Comparison of ENCODE assay signal across 8 cellular contexts in the genomic region with DNA sequence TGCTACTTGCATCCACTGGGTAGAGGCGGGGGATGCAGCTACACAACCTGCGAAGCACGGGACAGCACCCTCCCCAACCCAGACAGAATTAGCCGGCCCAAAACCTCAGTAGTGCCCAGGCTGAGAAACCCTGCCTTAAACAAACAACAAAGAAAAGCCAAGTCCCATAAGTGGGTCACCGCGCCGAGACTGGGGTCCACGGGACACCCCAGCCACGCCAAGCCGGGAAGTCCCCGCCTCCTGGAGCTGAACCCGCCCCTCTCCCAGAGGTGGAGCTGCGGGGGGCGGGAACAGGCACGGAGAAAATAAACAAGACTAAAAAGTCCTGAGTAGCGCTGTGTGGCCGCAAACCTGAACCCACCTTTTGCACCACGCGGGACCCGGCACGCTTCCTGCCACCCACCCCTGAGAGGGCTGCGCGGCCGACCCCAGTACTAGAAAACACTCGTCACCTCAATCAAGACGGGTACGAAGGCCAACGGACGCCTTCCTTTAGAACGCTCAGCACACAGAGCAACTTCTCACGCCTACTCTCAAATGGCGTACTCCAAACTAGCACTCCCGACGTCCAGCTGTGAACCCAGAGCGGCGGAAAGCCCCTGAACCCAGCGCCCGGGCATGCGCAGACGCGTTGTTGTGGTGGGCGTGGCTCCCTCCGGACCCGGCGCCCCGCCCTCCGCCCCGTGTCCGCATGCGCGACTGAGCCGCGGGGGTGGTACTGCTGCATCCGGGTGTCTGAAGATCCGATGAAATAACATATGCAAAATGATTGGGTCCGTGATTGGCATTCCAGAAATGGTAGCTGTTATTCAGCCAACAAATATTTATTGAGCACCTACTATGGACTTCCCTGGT. TPM values are rescaled to one million over a fixed set of nuclear protein-coding genes. Genes with fewer than 3 reads are reported as not detected.
DNase-seq lines count a peak whose midpoint lies in the region; ATAC-seq and TF ChIP-seq lines count a peak whose summit lies in the region.
"Not testable (repeated sequence)": the region's sequence is repeated elsewhere in the genome, so short reads cannot be mapped to it uniquely, and the experiment has no call there.

No MANE protein-coding gene starts in this region.

- not testable (repeated sequence) for H3K36me3 Mint-ChIP-seq in activated naive CD8-positive, alpha-beta T cell treated with anti-CD3 and anti-CD28 coated beads, Interleukin-2, amount 50 U/mL, for 24 hours (ENCODE audit: low read depth)

- H3K4me3 Mint-ChIP-seq in activated naive CD8-positive, alpha-beta T cell treated with anti-CD3 and anti-CD28 coated beads, Interleukin-2, amount 50 U/mL, for 24 hours: peak overlapping the region; percentile 72

- H3K4me1 Mint-ChIP-seq in activated naive CD8-positive, alpha-beta T cell treated with anti-CD3 and anti-CD28 coated beads, Interleukin-2, amount 50 U/mL, for 24 hours: peaks cover 12% of the 10 kb centered on the region

- not testable (repeated sequence) for H3K9me3 ChIP-seq in prostate gland, tibial nerve

- H3K4me1 ChIP-seq in prostate gland (replicated peaks); tibial nerve: not testable (repeated sequence)

- ATAC-seq in GM18505 (IDR thresholded peaks at IDR 0.05; ENCODE audit: unreplicated experiment) (peak; percentile 79), HG02885 (IDR thresholded peaks at IDR 0.05; ENCODE audit: poor library complexity, unreplicated experiment) (peak; percentile 79), Right ventricle myocardium superior (ENCODE audit: poor library complexity) (peak; percentile 99)
- ATAC-seq in activated naive CD8-positive, alpha-beta T cell treated with anti-CD3 and anti-CD28 coated beads, Interleukin-2, amount 50 U/mL, for 24 hours: peak; percentile 79

- H3K9me3 Mint-ChIP-seq in activated naive CD8-positive, alpha-beta T cell treated with anti-CD3 and anti-CD28 coated beads, Interleukin-2, amount 50 U/mL, for 24 hours: not testable (repeated sequence)

- H3K36me3 ChIP-seq in prostate gland, tibial nerve: not testable (repeated sequence)

- TF ChIP-seq CTCF in prostate gland (IDR thresholded peaks at IDR 0.05): peak in 1 of 4 experiments; percentile 15
- not testable (repeated sequence) for TF ChIP-seq CTCF in tibial nerve (IDR thresholded peaks at IDR 0.05)

- H3K27me3 Mint-ChIP-seq in activated naive CD8-positive, alpha-beta T cell treated with anti-CD3 and anti-CD28 coated beads, Interleukin-2, amount 50 U/mL, for 24 hours: not testable (repeated sequence)

- H3K4me3 ChIP-seq in prostate gland (peak overlapping the region; percentile 42 to 49), tibial nerve (peak overlapping the region in 3 of 4 donors; percentile 50 to 64 (median 58))

- H3K27ac ChIP-seq in prostate gland: peak overlapping the region; percentile 88 to 91
- peak overlapping the region; percentile 67 to 91 (median 78) for H3K27ac ChIP-seq in tibial nerve

- TF ChIP-seq POLR2A in GM18505 (IDR thresholded peaks at IDR 0.05; ENCODE audit: borderline replicate concordance, extremely low read depth, insufficient read depth, insufficient read length) (peak; percentile 39), prostate gland (IDR thresholded peaks at IDR 0.05) (peak; percentile 74), tibial nerve (IDR thresholded peaks at IDR 0.05) (peak in 1 of 2 donors; percentile 52)

- WGBS in prostate gland: 0% methylated on average over 30 of the region's 56 CpGs
- WGBS in tibial nerve, 2 donors: 0% methylated on average over 2 to 5 of the region's 56 CpGs

- DNase-seq in NCI-H1417 treated with DMSO at 0.1 percent for 48 hours (lab: John Stamatoyannopoulos, UW) (peak; percentile 17), T-helper 22 cell (ENCODE audit: low read depth) (peak; percentile 81), Right ventricle myocardium superior (peak; percentile 85), prostate gland (ENCODE audit: low spot score) (peak; percentile 79), tibial nerve (ENCODE audit: low spot score in 2 of 2) (peak; percentile 76 to 85)
- DNase-seq in activated naive CD8-positive, alpha-beta T cell treated with anti-CD3 and anti-CD28 coated beads, Interleukin-2, amount 50 U/mL, for 24 hours: peak; percentile 83

- peak; percentile 61 to 69 for TF ChIP-seq EP300 in tibial nerve (IDR thresholded peaks at IDR 0.05)

- intact Hi-C loops in Right ventricle myocardium superior (cut with DNase I); prostate gland (cut with DNase I): not testable (repeated sequence)

- H3K27ac Mint-ChIP-seq in activated naive CD8-positive, alpha-beta T cell treated with anti-CD3 and anti-CD28 coated beads, Interleukin-2, amount 50 U/mL, for 24 hours: peak overlapping the region; percentile 74

- not testable (repeated sequence) for H3K27me3 ChIP-seq in prostate gland (replicated peaks; ENCODE audit: insufficient read depth); tibial nerve

RNA-seq across cellular contexts. Expression of gene RHD, which starts 4.8 kb away (rescaled TPM):
- total RNA-seq in Right ventricle myocardium superior: not detected
- not detected for total RNA-seq in prostate gland
- total RNA-seq in tibial nerve: not detected

RNA-seq across cellular contexts. Expression of gene RSRP1, which starts 20.3 kb away (rescaled TPM):
- total RNA-seq in Right ventricle myocardium superior: 35.5 TPM
- 100 to 1,000 TPM; 114 to 145 TPM for total RNA-seq in prostate gland
- total RNA-seq in tibial nerve: 100 to 1,000 TPM; 169 to 191 (median 178) TPM

RNA-seq across cellular contexts. Expression of gene SYF2, which starts 35.2 kb away (rescaled TPM):
- total RNA-seq in Right ventricle myocardium superior: 31.1 TPM
- total RNA-seq in prostate gland: 10 to 100 TPM; 46.5 to 51.0 TPM
- 10 to 100 TPM; 32.7 to 52.2 (median 43.7) TPM for total RNA-seq in tibial nerve

Comparison
In these comparisons a context has a peak if more than half of its experiments do, and no peak if none do; other contexts are left out.
1. Peak in every context shown above with its lines: DNase-seq, ATAC-seq, H3K4me3 ChIP-seq and H3K27ac ChIP-seq.
2. DNase-seq: peak in every context shown above with its lines; median percentile 85 in Right ventricle myocardium superior; 83 in activated naive CD8-positive, alpha-beta T cell treated with anti-CD3 and anti-CD28 coated beads, Interleukin-2, amount 50 U/mL, for 24 hours; 81 in T-helper 22 cell; 80 in tibial nerve; 79 in prostate gland; 17 in NCI-H1417 treated with DMSO at 0.1 percent for 48 hours.